Comparison of ENCODE assay signal across 10 cellular contexts in genomic region chr2:57793310-57793709, GRCh38.
"Had no signal": no experiment of that assay in that cellular context is flagged by ENCODE, and none has a peak within 500 bp of the region (broad histone marks: within the 10 kb centered on the region; RNA-seq: fewer than 3 reads in every experiment).

No MANE protein-coding gene starts in this region.

- H3K9ac ChIP-seq: GM23248 had no signal

- ATAC-seq: HCT116, K562 had no signal

- H2AFZ ChIP-seq: GM23248 had no signal

- H3K27ac ChIP-seq: GM23248 had no signal

- FAIRE-seq: H54, HTR-8/SVneo, K562 had no signal

- H3K4me3 ChIP-seq: GM23248, K562 had no signal

- DNase-seq: GM23248, GOT3, H9, HFFc6, IMR-90, KG1 had no signal
